ENCODE assay signal across 10 cellular contexts in the genomic region with DNA sequence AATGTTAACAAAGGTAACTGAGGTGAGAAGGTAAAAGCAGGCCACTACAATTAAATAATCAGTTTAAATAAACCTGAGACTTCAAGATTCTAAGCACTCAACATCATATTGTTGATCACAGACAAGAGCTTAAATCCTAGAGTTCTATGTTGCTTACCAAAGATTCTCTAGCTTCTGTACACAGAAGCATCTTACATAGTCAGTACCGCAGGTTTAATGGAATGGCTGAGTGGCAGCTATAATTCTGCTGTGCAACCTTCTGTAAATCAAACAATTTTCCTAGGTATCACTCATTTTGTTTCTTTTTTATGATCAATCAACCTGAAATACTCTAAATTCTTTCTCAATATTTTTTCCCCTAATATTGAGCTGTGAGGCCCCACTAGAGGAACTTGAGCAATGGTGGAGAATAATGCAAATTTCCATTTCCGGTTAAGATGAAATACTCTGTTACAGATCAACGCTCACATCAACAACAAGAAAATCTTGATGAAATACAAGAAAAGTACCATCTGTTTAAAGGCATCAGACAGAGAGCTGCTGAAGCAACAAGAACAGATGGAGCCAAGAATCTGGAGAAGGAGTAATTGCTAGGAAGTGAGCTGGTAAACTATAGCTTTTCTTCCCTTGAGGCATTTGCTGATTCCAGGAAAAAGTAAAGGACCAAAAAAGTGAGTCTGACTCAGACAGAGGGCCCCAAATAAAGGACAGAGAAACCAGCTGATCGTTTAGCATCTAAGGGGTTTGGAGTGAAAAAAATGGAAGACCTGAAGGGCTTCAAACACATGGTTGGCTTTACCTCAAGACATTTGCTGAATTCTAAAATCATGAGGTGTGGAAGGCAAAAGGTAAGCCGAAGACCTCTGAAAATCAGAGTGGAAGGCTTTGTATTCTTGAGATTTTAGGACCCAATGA. TPM values are rescaled to one million over a fixed set of nuclear protein-coding genes. Genes with fewer than 3 reads are reported as not detected.
DNase-seq lines count a peak whose midpoint lies in the region; ATAC-seq and TF ChIP-seq lines count a peak whose summit lies in the region.
"Had no signal": no experiment of that assay in that cellular context is flagged by ENCODE, and none has a peak within 500 bp of the region (broad histone marks: within the 10 kb centered on the region; RNA-seq: fewer than 3 reads in every experiment).

No MANE protein-coding gene starts in this region.

- no peak for TF ChIP-seq POLR2A in gastroesophageal sphincter (IDR thresholded peaks at IDR 0.05)

- no peaks in the 10 kb centered on the region for H3K9me2 ChIP-seq in OCI-LY7 (ENCODE audit: insufficient read depth, low read length)

- peak overlapping the region; percentile 95 for H3K27ac ChIP-seq in OCI-LY7 (ENCODE audit: low read depth, low read length, poor library complexity, severe bottlenecking)
- H3K27ac ChIP-seq in gastroesophageal sphincter, result no peak overlapping the region

- H3K36me3 Mint-ChIP-seq in stimulated activated memory B cell treated with anti-CD40 and anti-IgM and Interleukin-4, amounts not matched to agents 10 μg/mL and 1 μg/mL and 100 μg/mL, for 72 hours, result peaks cover 40% of the 10 kb centered on the region

- H3K4me1 ChIP-seq in OCI-LY7 (ENCODE audit: insufficient read depth, low read length, poor library complexity, severe bottlenecking), result peaks cover 30% of the 10 kb centered on the region
- H3K4me1 ChIP-seq in gastroesophageal sphincter, result no peaks in the 10 kb centered on the region

- ATAC-seq in Right ventricle myocardium inferior, result peak; percentile 54
- ATAC-seq in HG02840 (IDR thresholded peaks at IDR 0.05; ENCODE audit: low FRiP score, unreplicated experiment), result peak; percentile 95
- peak; percentile 98 for ATAC-seq in stimulated activated memory B cell treated with anti-CD40 and anti-IgM and Interleukin-4, amounts not matched to agents 10 μg/mL and 1 μg/mL and 100 μg/mL, for 72 hours
- no peak for ATAC-seq in gastroesophageal sphincter

- no peaks in the 10 kb centered on the region for H3K27me3 Mint-ChIP-seq in stimulated activated memory B cell treated with anti-CD40 and anti-IgM and Interleukin-4, amounts not matched to agents 10 μg/mL and 1 μg/mL and 100 μg/mL, for 72 hours

- H3K4me1 Mint-ChIP-seq in stimulated activated memory B cell treated with anti-CD40 and anti-IgM and Interleukin-4, amounts not matched to agents 10 μg/mL and 1 μg/mL and 100 μg/mL, for 72 hours, result peaks cover 33% of the 10 kb centered on the region

- peak overlapping the region; percentile 100 for H3K27ac Mint-ChIP-seq in stimulated activated memory B cell treated with anti-CD40 and anti-IgM and Interleukin-4, amounts not matched to agents 10 μg/mL and 1 μg/mL and 100 μg/mL, for 72 hours
- H3K27ac Mint-ChIP-seq: activated T-helper 2 cell treated with anti-CD3 and anti-CD28 coated beads, Interferon-gamma antibody, Interleukin-2, Interleukin-4, amounts not matched to agents 10 μg/mL and 5 μg/mL and 100 μg/mL, durations not matched to agents 14 hours and 24 hours and 36 hours had no signal

- H3K9me3 ChIP-seq in OCI-LY7 (ENCODE audit: low read length) (peaks cover 11% of the 10 kb centered on the region; the same call in 1 of the 2 replicates), gastroesophageal sphincter (no peaks in the 10 kb centered on the region)

- peaks cover 36% of the 10 kb centered on the region; the same call in 1 of the 2 replicates for H3K79me2 ChIP-seq in OCI-LY7 (ENCODE audit: insufficient read depth, low read depth, low read length)

- H3K4me2 ChIP-seq in OCI-LY7 (ENCODE audit: low read length), result peak overlapping the region; percentile 71

- H3K27me3 ChIP-seq in gastroesophageal sphincter, result no peaks in the 10 kb centered on the region

- H3K36me3 ChIP-seq in OCI-LY7 (ENCODE audit: insufficient read depth, low read length), result peaks cover 57% of the 10 kb centered on the region
- peaks cover 0 to 46% of the 10 kb centered on the region in 2 donors for H3K36me3 ChIP-seq in gastroesophageal sphincter

- 73 to 78% methylated on average over 4 to 5 of the region's 5 CpGs for WGBS in gastroesophageal sphincter (ENCODE audit: low coverage in 1 of 2), 2 donors

- DNase-seq in Right ventricle myocardium inferior (ENCODE audit: missing footprints) (no peak), cardiac septum (ENCODE audit: low spot score) (no peak), OCI-LY7 (ENCODE audit: low spot score) (peak; percentile 90), NCI-H226 (no peak), NCI-H187 treated with DMSO at 0.1 percent for 48 hours (lab: John Stamatoyannopoulos, UW) (no peak)
- DNase-seq: NCI-H1105 had no signal

- POLR2A ChIA-PET in OCI-LY7 (lab: Charles Lee), result interaction anchor here (0.6 to 2.3 kb wide), 19 partner anchors 9 to 1077 kb away, joined by 3 to 44 read pairs (median 3); a partner anchor contains a TSS

- TF ChIP-seq CTCF in OCI-LY7 (conservative IDR thresholded peaks at IDR 0.05; ENCODE audit: low read length), result no peak
- TF ChIP-seq CTCF in gastroesophageal sphincter (IDR thresholded peaks at IDR 0.05), result no peak

- intact Hi-C loops in Right ventricle myocardium inferior (cut with DNase I), result no loop called here
- intact Hi-C loops in cardiac septum (cut with DNase I), result no loop called here
- intact Hi-C loops in OCI-LY7 (cut with micrococcal nuclease; ENCODE audit: unreplicated experiment), result loop anchor here (1.0 to 2.0 kb wide), 2 partner anchors 23 to 66 kb away; a partner anchor contains a TSS

- BruUV-seq in OCI-LY7 (replicated peaks; lab: Mats Ljungman, UMichigan), result TSS peak; percentile 99

- CTCF ChIA-PET in OCI-LY7 (lab: Charles Lee; ENCODE audit: unreplicated experiment), result interaction anchor here (1.0 kb wide), 1 partner anchor 24 kb away, joined by 3 read pairs; no protein-coding TSS in a partner anchor

- H3K4me3 Mint-ChIP-seq in stimulated activated memory B cell treated with anti-CD40 and anti-IgM and Interleukin-4, amounts not matched to agents 10 μg/mL and 1 μg/mL and 100 μg/mL, for 72 hours, result peak overlapping the region; percentile 81

- peak overlapping the region; percentile 57 for H3K4me3 ChIP-seq in OCI-LY7 (ENCODE audit: low read depth, low read length, poor library complexity, severe bottlenecking)
- H3K4me3 ChIP-seq in gastroesophageal sphincter, result no peak overlapping the region

- no peaks in the 10 kb centered on the region for H4K20me1 ChIP-seq in OCI-LY7 (ENCODE audit: insufficient read depth, low read length)

- TF ChIP-seq EP300 in gastroesophageal sphincter (IDR thresholded peaks at IDR 0.05), result no peak

- peak overlapping the region; percentile 21; the same call in 1 of the 2 replicates for H2AFZ ChIP-seq in OCI-LY7 (ENCODE audit: low read length)

- peaks cover 3% of the 10 kb centered on the region for H3K9me3 Mint-ChIP-seq in stimulated activated memory B cell treated with anti-CD40 and anti-IgM and Interleukin-4, amounts not matched to agents 10 μg/mL and 1 μg/mL and 100 μg/mL, for 72 hours
- H3K9me3 Mint-ChIP-seq: activated T-helper 2 cell treated with anti-CD3 and anti-CD28 coated beads, Interferon-gamma antibody, Interleukin-2, Interleukin-4, amounts not matched to agents 10 μg/mL and 5 μg/mL and 100 μg/mL, durations not matched to agents 14 hours and 24 hours and 36 hours had no signal

RNA-seq across cellular contexts. Expression of a gene that starts 22.6 kb away (rescaled TPM):
- total RNA-seq in Right ventricle myocardium inferior, result 31.1 TPM
- total RNA-seq in cardiac septum, result 31.9 TPM
- total RNA-seq in OCI-LY7 (2014; rRNA removed; shearing (Covaris generic)), result 23.0 and 24.2 TPM in 2 replicates
- 26.4 and 31.4 TPM in 2 replicates for total RNA-seq in OCI-LY7 (2022)
- total RNA-seq in gastroesophageal sphincter, result 10 to 100 TPM; 28.3 to 52.1 (median 44.9) TPM

RNA-seq across cellular contexts. Expression of a gene that starts 47.1 kb away (rescaled TPM):
- total RNA-seq in Right ventricle myocardium inferior (0.30 TPM), cardiac septum (0.57 TPM), OCI-LY7 (2022) (not detected in 2 replicates), gastroesophageal sphincter (1 to 10 TPM; 1.3 to 4.7 (median 2.2) TPM)
- not detected in 2 replicates for total RNA-seq in OCI-LY7 (2014; rRNA removed; shearing (Covaris generic))
